21 cellular contexts compared by ENCODE assay signal in the genomic region with DNA sequence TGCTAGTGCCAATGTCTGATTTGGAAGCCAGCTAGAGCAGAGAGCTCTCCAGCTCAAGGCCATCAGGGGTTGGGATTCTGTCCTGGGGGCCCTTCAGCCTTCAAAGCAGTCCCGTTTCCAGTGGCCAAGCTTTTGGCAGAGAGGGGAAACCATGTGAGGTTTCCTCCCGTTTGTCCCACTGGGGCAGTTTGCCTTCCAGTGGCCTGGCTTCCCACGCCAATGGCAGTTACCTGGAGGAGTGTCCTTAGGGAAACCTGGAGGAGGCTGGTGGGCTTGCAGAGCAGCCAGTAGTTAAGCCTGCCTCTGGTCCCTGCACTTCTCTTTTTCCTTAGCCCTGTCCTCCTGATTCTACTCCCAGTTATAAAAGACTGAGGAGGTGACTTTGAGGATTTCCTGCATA. TPM values are rescaled to one million over a fixed set of nuclear protein-coding genes. Genes with fewer than 3 reads are reported as not detected.
"Had no signal": no experiment of that assay in that cellular context is flagged by ENCODE, and none has a peak within 500 bp of the region (broad histone marks: within the 10 kb centered on the region; RNA-seq: fewer than 3 reads in every experiment).

No MANE protein-coding gene starts in this region.

- H3K4me3 Mint-ChIP-seq: activated CD8-positive, alpha-beta T cell treated with anti-CD3 and anti-CD28 coated beads, Interleukin-2, amount 10 ng/mL, durations not matched to agents 7 days and 5 days; activated naive CD4-positive, alpha-beta T cell treated with anti-CD3 and anti-CD28 coated beads, Interleukin-2, amount 10 ng/mL, durations not matched to agents 7 days and 5 days; activated T-cell treated with anti-CD3 and anti-CD28 coated beads, Interleukin-2, amount 50 U/mL, for 4 hours; brain; stimulated activated naive B cell treated with anti-CD40 and anti-IgM and Interleukin-4, amounts not matched to agents 10 μg/mL and 1 μg/mL and 100 μg/mL, for 72 hours had no signal

- H3K9me3 Mint-ChIP-seq: activated T-cell treated with anti-CD3 and anti-CD28 coated beads, Interleukin-2, amount 50 U/mL, for 4 hours had no signal

- H3K27ac Mint-ChIP-seq: activated CD8-positive, alpha-beta T cell treated with anti-CD3 and anti-CD28 coated beads, Interleukin-2, amount 10 ng/mL, durations not matched to agents 7 days and 5 days; activated naive CD4-positive, alpha-beta T cell treated with anti-CD3 and anti-CD28 coated beads, Interleukin-2, amount 10 ng/mL, durations not matched to agents 7 days and 5 days; activated T-helper 2 cell treated with anti-CD3 and anti-CD28 coated beads, Interferon-gamma antibody, Interleukin-2, Interleukin-4, amounts not matched to agents 10 μg/mL and 5 μg/mL and 100 μg/mL, durations not matched to agents 14 hours and 24 hours and 36 hours; brain had no signal

- ATAC-seq: activated CD8-positive, alpha-beta T cell treated with anti-CD3 and anti-CD28 coated beads, Interleukin-2, amount 10 ng/mL, durations not matched to agents 7 days and 5 days; activated T-cell treated with anti-CD3 and anti-CD28 coated beads, Interleukin-2, amount 50 U/mL, for 4 hours; right lobe of liver; stimulated activated naive B cell treated with anti-CD40 and anti-IgM and Interleukin-4, amounts not matched to agents 10 μg/mL and 1 μg/mL and 100 μg/mL, for 72 hours had no signal

- DNase-seq: activated CD4-positive, alpha-beta T cell treated with anti-CD3 and anti-CD28 coated beads for 1 hour; activated CD4-positive, alpha-beta T cell treated with anti-CD3 and anti-CD28 coated beads, Interleukin-2, amount 50 U/mL, for 1 hour; activated CD8-positive, alpha-beta T cell treated with anti-CD3 and anti-CD28 coated beads, Interleukin-2, amount 10 ng/mL, durations not matched to agents 7 days and 5 days; activated naive CD4-positive, alpha-beta T cell treated with anti-CD3 and anti-CD28 coated beads, Interleukin-2, amount 10 ng/mL, durations not matched to agents 7 days and 5 days; activated T-cell treated with anti-CD3 and anti-CD28 coated beads, Interleukin-2, amount 50 U/mL, for 4 hours; aorta; dermis blood vessel endothelial cell; effector CD8-positive, alpha-beta T cell; hippocampal formation; kidney glomerular epithelial cell; left ventricle myocardium inferior; midbrain; occipital lobe; right lobe of liver; stimulated activated naive B cell treated with anti-CD40 and anti-IgM and Interleukin-4, amounts not matched to agents 10 μg/mL and 1 μg/mL and 100 μg/mL, for 72 hours; T-helper 1 cell; T-helper 9 cell; transverse colon had no signal

- H3K27me3 Mint-ChIP-seq: activated naive CD4-positive, alpha-beta T cell treated with anti-CD3 and anti-CD28 coated beads, Interleukin-2, amount 10 ng/mL, durations not matched to agents 7 days and 5 days; brain; stimulated activated naive B cell treated with anti-CD40 and anti-IgM and Interleukin-4, amounts not matched to agents 10 μg/mL and 1 μg/mL and 100 μg/mL, for 72 hours had no signal

RNA-seq across cellular contexts. Expression of gene FGD3, which starts 37.7 kb away (rescaled TPM):
- total RNA-seq: lung microvascular endothelial cell had no signal
